In genomic region chr1:164557270-164557669, GRCh38 we compare ENCODE assay signal across 18 cellular contexts. TPM values are rescaled to one million over a fixed set of nuclear protein-coding genes. Genes with fewer than 3 reads are reported as not detected.
DNase-seq lines count a peak whose midpoint lies in the region; FAIRE-seq and TF ChIP-seq lines count a peak whose summit lies in the region.
"Had no signal": no experiment of that assay in that cellular context is flagged by ENCODE, and none has a peak within 500 bp of the region (broad histone marks: within the 10 kb centered on the region; RNA-seq: fewer than 3 reads in every experiment).

No MANE protein-coding gene starts in this region.

- H3K79me2 ChIP-seq in parathyroid adenoma = no peaks in the 10 kb centered on the region

- no peak for TF ChIP-seq RAD21 in Ishikawa (IDR thresholded peaks at IDR 0.05; ENCODE audit: low read depth)

- TF ChIP-seq CTCF in brain (conservative IDR thresholded peaks at IDR 0.05) = no peak
- TF ChIP-seq CTCF in parathyroid adenoma (IDR thresholded peaks at IDR 0.05) = no peak
- TF ChIP-seq CTCF in GM13977 (IDR thresholded peaks at IDR 0.05; ENCODE audit: extremely low read depth, insufficient read depth, missing control alignments) = no peak

- no peak overlapping the region for H3K9ac ChIP-seq in parathyroid adenoma

- H3K4me1 Mint-ChIP-seq in brain = peaks cover 19% of the 10 kb centered on the region
- H3K4me1 Mint-ChIP-seq: central memory CD8-positive, alpha-beta T cell had no signal

- peak overlapping the region; percentile 76 for H2AFZ ChIP-seq in parathyroid adenoma

- TF ChIP-seq POLR2A in GM12892 (IDR thresholded peaks at IDR 0.05; ENCODE audit: low read depth, low read length) = no peak

- DNase-seq in DMS153 treated with DMSO at 0.1 percent for 48 hours (lab: John Stamatoyannopoulos, UW; ENCODE audit: unreplicated experiment) (peak; percentile 40), GM13977 (ENCODE audit: low spot score) (no peak), germinal center (ENCODE audit: low spot score) (no peak), GM12892 (ENCODE audit: insufficient read length) (no peak)
- DNase-seq: activated CD4-positive, alpha-beta T cell treated with anti-CD3 and anti-CD28 coated beads for 36 hours; activated CD8-positive, alpha-beta memory T cell treated with anti-CD3 and anti-CD28 coated beads, Interleukin-2, amount 50 U/mL, for 4 hours; activated effector memory CD4-positive, alpha-beta T cell treated with anti-CD3 and anti-CD28 coated beads, Interleukin-2, amount 50 U/mL, for 16 hours; BE2C; GDM1; heart left ventricle; NCI-H1694; NCI-H69; ovary had no signal

- H3K36me3 Mint-ChIP-seq in brain = peaks cover 6% of the 10 kb centered on the region

- peak overlapping the region in 3 of 5 experiments; percentile 85 to 100 (median 96) for H3K27ac Mint-ChIP-seq in brain
- H3K27ac Mint-ChIP-seq: activated CD4-positive, alpha-beta T cell treated with anti-CD3 and anti-CD28 coated beads for 36 hours had no signal

- H3K4me1 ChIP-seq in parathyroid adenoma = peaks cover 3% of the 10 kb centered on the region
- H3K4me1 ChIP-seq: BE2C had no signal

- no peaks in the 10 kb centered on the region for H3K36me3 ChIP-seq in parathyroid adenoma (ENCODE audit: control insufficient read depth, insufficient read depth, low read length)
- H3K36me3 ChIP-seq: BE2C, heart left ventricle, ovary had no signal

- no peaks in the 10 kb centered on the region for H3K9me3 ChIP-seq in parathyroid adenoma (ENCODE audit: control insufficient read depth, low read length)
- H3K9me3 ChIP-seq: BE2C, ovary had no signal

- H3K27me3 ChIP-seq in parathyroid adenoma (ENCODE audit: control insufficient read depth, insufficient read depth, low read length) = no peaks in the 10 kb centered on the region
- H3K27me3 ChIP-seq: ovary had no signal

- H3K27ac ChIP-seq in parathyroid adenoma = no peak overlapping the region

- peaks cover 22% of the 10 kb centered on the region for H3K27me3 Mint-ChIP-seq in brain

- in situ Hi-C loops in GM13977 (cut with MboI; ENCODE audit: low pct_unique_long_range_greater_than_20kb, low sequenced_read_pairs, unreplicated experiment) = no loop called here

- no peak for FAIRE-seq in GM12892 (lab: Jason Lieb, UNC)

- TF ChIP-seq EP300 in Ishikawa (IDR thresholded peaks at IDR 0.05; ENCODE audit: borderline replicate concordance) = no peak

- H3K4me2 ChIP-seq in parathyroid adenoma (ENCODE audit: low read length) = no peak overlapping the region

- H3K4me3 ChIP-seq in parathyroid adenoma (ENCODE audit: low read depth, low read length) = no peak overlapping the region
- H3K4me3 ChIP-seq: lung had no signal

- peak overlapping the region in 4 of 5 experiments; percentile 89 to 99 (median 92) for H3K4me3 Mint-ChIP-seq in brain
- H3K4me3 Mint-ChIP-seq: activated CD4-positive, alpha-beta T cell treated with anti-CD3 and anti-CD28 coated beads for 36 hours; central memory CD8-positive, alpha-beta T cell had no signal

- H3K9me3 Mint-ChIP-seq in brain = peaks cover 8 to 12% (median 10%) of the 10 kb centered on the region in 5 experiments

TF ChIP-seq in Ishikawa, 13 proteins besides CTCF, POLR2A, EP300 and RAD21:
- TF ChIP-seq NFIC (IDR thresholded peaks at IDR 0.05) (0 out of 2 replicates have a peak, but pooled peaks have one; percentile 17), TAF1 (IDR thresholded peaks at IDR 0.05; ENCODE audit: low read depth) (no peak), CEBPB (IDR thresholded peaks at IDR 0.05) (peak; percentile 62), USF1 (IDR thresholded peaks at IDR 0.05) (no peak), YY1 (IDR thresholded peaks at IDR 0.05; ENCODE audit: low read depth) (no peak)

RNA-seq across cellular contexts. Expression of gene PBX1, which starts 1.7 kb away (rescaled TPM):
- 72.1 TPM for polyA plus RNA-seq in brain (ENCODE audit: insufficient read depth, low read depth, low replicate concordance)
- 0.06 TPM for polyA plus RNA-seq in GM12892 (2012; ENCODE audit: missing spikeins)
